ENCODE assay signal across 8 cellular contexts in the genomic region with DNA sequence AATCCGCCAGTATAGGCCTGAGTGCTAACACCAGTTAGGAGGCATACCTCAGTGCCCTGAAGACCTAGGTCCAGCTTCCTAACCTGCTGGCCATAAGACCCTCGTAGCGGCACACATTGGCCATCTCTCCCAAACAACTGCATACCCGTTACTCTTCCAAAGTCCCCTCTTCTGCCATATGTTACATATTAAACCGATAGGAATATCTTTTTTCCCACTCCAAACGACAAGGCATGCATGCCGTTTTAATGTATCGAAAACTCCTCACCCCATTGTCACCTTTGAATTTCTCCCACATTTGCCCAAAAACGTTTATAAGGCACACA. TPM values are rescaled to one million over a fixed set of nuclear protein-coding genes. Genes with fewer than 3 reads are reported as not detected.
DNase-seq lines count a peak whose midpoint lies in the region; ATAC-seq and TF ChIP-seq lines count a peak whose summit lies in the region.

No MANE protein-coding gene starts in this region.

- H3K27me3 Mint-ChIP-seq in CD4-positive, alpha-beta T cell: no peaks in the 10 kb centered on the region

- CTCF ChIA-PET in CD4-positive, alpha-beta T cell (lab: Charles Lee): no interaction called here

- peak overlapping the region; percentile 57; the same call in 1 of the 2 replicates for H3K9ac ChIP-seq in MM.1S (ENCODE audit: low read length)

- peaks cover 8% of the 10 kb centered on the region; the same call in 1 of the 2 replicates for H3F3A ChIP-seq in MM.1S (ENCODE audit: insufficient read depth, low read length)

- H3K27ac ChIP-seq in CD4-positive, alpha-beta T cell (ENCODE audit: low read depth, low read length): no peak overlapping the region
- H3K27ac ChIP-seq in MM.1S (ENCODE audit: low read length) (peak overlapping the region; percentile 59; the same call in 1 of the 2 replicates), dorsolateral prefrontal cortex (peak overlapping the region in 34 of 59 donors; percentile 14 to 95 (median 86)), spleen (peak overlapping the region in 3 of 8 donors; percentile 83 to 88 (median 87))

- H2AFZ ChIP-seq in MM.1S (ENCODE audit: low read length) (peak overlapping the region; percentile 88), neuron (ENCODE audit: low read depth, low read length) (no peak overlapping the region)

- H3K4me1 ChIP-seq in MM.1S (ENCODE audit: low read length) (peaks cover 43% of the 10 kb centered on the region), neuron (ENCODE audit: insufficient read depth, low read length) (peaks cover 41% of the 10 kb centered on the region), spleen (peaks cover 0 to 40% (median 13%) of the 10 kb centered on the region in 6 donors)

- POLR2A ChIA-PET in CD4-positive, alpha-beta T cell (lab: Charles Lee): no interaction called here

- H3K4me2 ChIP-seq in MM.1S (ENCODE audit: low read depth, low read length): peak overlapping the region; percentile 84

- no peaks in the 10 kb centered on the region; the same call in 1 of the 2 replicates for H3K79me2 ChIP-seq in MM.1S (ENCODE audit: low read length)

- peaks cover 42% of the 10 kb centered on the region for H3K4me1 Mint-ChIP-seq in CD4-positive, alpha-beta T cell (ENCODE audit: low read depth)

- H3K36me3 Mint-ChIP-seq in CD4-positive, alpha-beta T cell (ENCODE audit: low read depth): peaks cover 11% of the 10 kb centered on the region

- no peak for ATAC-seq in CD4-positive, alpha-beta T cell (ENCODE audit: poor library complexity)
- no peak for ATAC-seq in GM18867 (IDR thresholded peaks at IDR 0.05; ENCODE audit: unreplicated experiment)

- H3K9me3 Mint-ChIP-seq in CD4-positive, alpha-beta T cell: no peaks in the 10 kb centered on the region

- H4K20me1 ChIP-seq in MM.1S (ENCODE audit: insufficient read depth, low read length): no peaks in the 10 kb centered on the region

- H3K9me2 ChIP-seq in MM.1S (replicated peaks; ENCODE audit: insufficient read depth, low read length): no peaks in the 10 kb centered on the region

- intact Hi-C loops in CD4-positive, alpha-beta T cell (cut with DNase I, micrococcal nuclease): loop anchor here (5.0 to 10.0 kb wide), 5 partner anchors 175 to 1300 kb away; a partner anchor contains a TSS
- intact Hi-C loops in dorsolateral prefrontal cortex (cut with DNase I) (no loop called here), spleen (cut with DNase I; ENCODE audit: low total_unique reads) (no loop called here)

- peak overlapping the region; percentile 92 for H3K27ac Mint-ChIP-seq in CD4-positive, alpha-beta T cell

- H3K9me3 ChIP-seq in CD4-positive, alpha-beta T cell (ENCODE audit: control insufficient read depth, low read length): no peaks in the 10 kb centered on the region
- H3K9me3 ChIP-seq in MM.1S (replicated peaks; ENCODE audit: insufficient read depth, low read length): no peaks in the 10 kb centered on the region
- H3K9me3 ChIP-seq in neuron (ENCODE audit: low read length): no peaks in the 10 kb centered on the region
- H3K9me3 ChIP-seq in spleen: no peaks in the 10 kb centered on the region

- TF ChIP-seq POLR2A in spleen (IDR thresholded peaks at IDR 0.05) (no peak), erythroblast (IDR thresholded peaks at IDR 0.05; ENCODE audit: low read length) (no peak)

- 52 to 61% (median 57%) methylated on average over 9 of the region's 9 CpGs for WGBS in spleen, 5 donors

- H3K4me3 Mint-ChIP-seq in CD4-positive, alpha-beta T cell: peak overlapping the region; percentile 94

- H3K36me3 ChIP-seq in MM.1S (replicated peaks; ENCODE audit: insufficient read depth, low read length) (no peaks in the 10 kb centered on the region), neuron (ENCODE audit: insufficient read depth, low read length) (no peaks in the 10 kb centered on the region), spleen (peaks cover 0 to 7% (median 0%) of the 10 kb centered on the region in 6 donors)

- H3K4me3 ChIP-seq in MM.1S (ENCODE audit: low read length) (peak overlapping the region; percentile 61), dorsolateral prefrontal cortex (peak overlapping the region in 17 of 59 donors; percentile 35 to 94 (median 77)), neuron (ENCODE audit: low read length) (peak overlapping the region; percentile 46), spleen (peak overlapping the region in 1 of 8 donors; percentile 78)

- DNase-seq in CD4-positive, alpha-beta T cell: no peak
- DNase-seq in MM.1S (no peak), dorsolateral prefrontal cortex (no peak), spleen (no peak), erythroblast (lab: John Stamatoyannopoulos, UW) (no peak)
- DNase-seq in stimulated activated naive CD4-positive, alpha-beta T cell (lab: John Stamatoyannopoulos, UW): no peak

- no peak for TF ChIP-seq CTCF in CD4-positive, alpha-beta T cell (IDR thresholded peaks at IDR 0.05)
- TF ChIP-seq CTCF in MM.1S (IDR thresholded peaks at IDR 0.05; ENCODE audit: low read length) (no peak), dorsolateral prefrontal cortex (IDR thresholded peaks at IDR 0.05 in 54 of 56, conservative IDR thresholded peaks at IDR 0.05 in 2 of 56; ENCODE audit: low read depth in 1 of 56, partially characterized antibody in 56 of 56) (no peak), spleen (IDR thresholded peaks at IDR 0.05 in 8 of 11, conservative IDR thresholded peaks at IDR 0.05 in 3 of 11) (no peak)

- H3K27me3 ChIP-seq in CD4-positive, alpha-beta T cell (ENCODE audit: control insufficient read depth, insufficient read depth, low read length): no peaks in the 10 kb centered on the region
- H3K27me3 ChIP-seq in MM.1S (replicated peaks; ENCODE audit: insufficient read depth, low read length) (no peaks in the 10 kb centered on the region), dorsolateral prefrontal cortex (no peaks in the 10 kb centered on the region), neuron (ENCODE audit: insufficient read depth, low read length) (no peaks in the 10 kb centered on the region), spleen (replicated peaks in 1 of 7) (peaks cover 0 to 60% (median 16%) of the 10 kb centered on the region in 7 donors)

RNA-seq across cellular contexts. Expression of a gene that starts 0.7 kb away (rescaled TPM):
- total RNA-seq in CD4-positive, alpha-beta T cell: 10 to 100 TPM; 47.9 to 49.8 TPM
- 10 to 100 TPM; 15.2 to 39.9 (median 25.9) TPM for total RNA-seq in dorsolateral prefrontal cortex
- total RNA-seq in spleen: 10 to 100 TPM in 6 of 7 donors, 1 to 10 TPM in 1; 9.8 to 16.6 (median 15.1) TPM
- polyA plus RNA-seq in spleen: 1 to 10 TPM; 1.1 to 3.0 (median 1.8) TPM

Comparison
In these comparisons a context has a peak if more than half of its experiments do, and no peak if none do; other contexts are left out.
1. intact Hi-C loops: an anchor here in CD4-positive, alpha-beta T cell (5.0 to 10.0 kb wide); none called in dorsolateral prefrontal cortex and spleen.